ENCODE assay signal across 1 cellular context in the genomic region with DNA sequence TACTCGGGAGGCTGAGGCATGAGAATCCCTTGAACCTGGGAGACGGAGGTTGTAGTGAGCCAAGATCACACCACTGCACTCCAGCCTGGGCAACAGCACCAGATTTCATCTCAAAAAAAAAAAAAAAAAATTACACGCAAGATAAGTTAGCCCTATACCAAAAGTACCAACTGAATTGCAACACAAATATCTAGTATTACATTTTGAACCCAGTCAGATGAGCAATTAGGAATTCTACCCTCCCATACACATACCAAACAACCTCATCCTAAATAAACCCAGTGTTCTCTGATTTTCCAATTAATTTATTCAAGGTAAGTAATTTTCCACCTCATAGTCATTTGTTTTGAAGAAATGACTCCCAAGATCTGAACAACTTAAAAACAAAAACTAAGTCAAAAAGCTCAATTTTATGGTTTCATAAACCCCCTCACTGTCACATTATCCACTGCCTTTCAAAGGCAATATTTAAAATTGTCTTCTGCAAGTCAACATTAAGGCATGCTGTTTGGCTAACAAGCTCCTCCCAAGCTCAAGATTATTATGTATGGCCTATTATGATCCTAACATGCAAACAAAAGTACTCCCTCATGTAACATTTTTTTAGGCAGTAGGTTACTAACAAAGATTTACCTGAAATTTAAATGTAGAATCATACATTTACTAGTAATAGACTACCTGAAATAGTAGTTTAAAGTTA.
TF ChIP-seq lines count a peak whose summit lies in the region.

No MANE protein-coding gene starts in this region.

TF ChIP-seq in GM12891, 5 proteins besides CTCF, POLR2A, EP300 and RAD21:
- TF ChIP-seq POU2F2 (IDR thresholded peaks at IDR 0.05; ENCODE audit: low read depth, low read length): no peak
- TF ChIP-seq TAF1 (IDR thresholded peaks at IDR 0.05; ENCODE audit: low read depth, low read length): no peak
- no peak for TF ChIP-seq SPI1 (IDR thresholded peaks at IDR 0.05; ENCODE audit: low read depth, low read length)
- no peak for TF ChIP-seq POLR2AphosphoS5 (IDR thresholded peaks at IDR 0.05; ENCODE audit: low read depth, low read length)
- TF ChIP-seq PAX5 (IDR thresholded peaks at IDR 0.05; ENCODE audit: insufficient read depth, low read length, severe bottlenecking): no peak
